ENCODE assay signal across 8 cellular contexts in the genomic region with DNA sequence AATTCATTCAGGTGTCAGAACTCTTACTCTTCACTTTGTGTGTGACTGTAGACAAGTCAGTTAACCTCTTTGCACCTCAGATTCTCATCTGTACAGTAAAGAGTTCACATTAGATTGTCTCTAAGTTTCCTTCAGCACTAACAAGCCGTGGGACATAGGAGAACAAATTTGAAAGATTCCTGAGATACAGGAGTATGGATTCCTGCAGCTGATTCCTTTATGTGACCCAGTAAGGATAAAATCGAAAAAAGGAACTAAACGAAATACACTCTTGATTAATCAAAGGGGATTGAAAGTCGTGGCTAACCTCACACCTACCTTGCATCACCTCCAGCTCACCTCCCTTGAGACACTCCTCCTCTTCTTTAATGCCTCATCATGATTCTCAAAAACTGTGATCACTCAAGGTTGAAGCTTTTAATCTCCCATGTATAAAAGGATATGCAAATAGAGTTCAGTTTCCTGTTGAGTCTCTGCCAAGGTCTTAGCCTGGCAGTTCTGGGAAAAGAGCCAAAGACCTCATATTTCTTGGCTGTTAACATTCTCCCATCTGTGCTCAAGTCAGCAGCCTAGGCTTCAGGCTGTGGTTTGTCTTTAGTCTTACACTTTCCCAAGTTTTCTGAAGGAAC.
DNase-seq lines count a peak whose midpoint lies in the region; ATAC-seq and TF ChIP-seq lines count a peak whose summit lies in the region.

No MANE protein-coding gene starts in this region.

- TF ChIP-seq CTCF in upper lobe of right lung (IDR thresholded peaks at IDR 0.05) = no peak

- H3K36me3 ChIP-seq in MG63 (no peaks in the 10 kb centered on the region), adipocyte (ENCODE audit: control insufficient read depth, insufficient read depth, low read length, severe bottlenecking) (no peaks in the 10 kb centered on the region), upper lobe of right lung (no peaks in the 10 kb centered on the region)

- H3K9me3 ChIP-seq in MG63 (no peaks in the 10 kb centered on the region), adipocyte (ENCODE audit: control insufficient read depth, low read length) (no peaks in the 10 kb centered on the region), upper lobe of right lung (no peaks in the 10 kb centered on the region), T-helper 17 cell (ENCODE audit: control insufficient read depth, low read length, poor library complexity, severe bottlenecking) (no peaks in the 10 kb centered on the region)

- H3K27ac ChIP-seq in upper lobe of right lung = no peak overlapping the region

- H3K27ac Mint-ChIP-seq in T-helper 17 cell = no peak overlapping the region
- no peak overlapping the region for H3K27ac Mint-ChIP-seq in activated CD4-positive, alpha-beta T cell treated with anti-CD3 and anti-CD28 coated beads for 36 hours

- no peaks in the 10 kb centered on the region for H3K4me1 Mint-ChIP-seq in T-helper 17 cell
- H3K4me1 Mint-ChIP-seq in activated CD4-positive, alpha-beta T cell treated with anti-CD3 and anti-CD28 coated beads for 36 hours = no peaks in the 10 kb centered on the region

- no peak overlapping the region for H3K4me3 ChIP-seq in MG63
- H3K4me3 ChIP-seq in adipocyte (ENCODE audit: low read length) = no peak overlapping the region
- H3K4me3 ChIP-seq in upper lobe of right lung = no peak overlapping the region

- no peak overlapping the region for H3K9ac ChIP-seq in adipocyte (ENCODE audit: low read length)

- no peaks in the 10 kb centered on the region for H3K36me3 Mint-ChIP-seq in T-helper 17 cell (ENCODE audit: low read depth)
- H3K36me3 Mint-ChIP-seq in activated CD4-positive, alpha-beta T cell treated with anti-CD3 and anti-CD28 coated beads for 36 hours (ENCODE audit: low read depth) = no peaks in the 10 kb centered on the region

- ATAC-seq in upper lobe of right lung (peak; percentile 89), T-helper 17 cell (no peak), HG02623 (IDR thresholded peaks at IDR 0.05; ENCODE audit: unreplicated experiment) (no peak)
- no peak for ATAC-seq in activated CD4-positive, alpha-beta T cell treated with anti-CD3 and anti-CD28 coated beads for 36 hours

- intact Hi-C loops in upper lobe of right lung (cut with DNase I) = no loop called here
- intact Hi-C loops in activated CD4-positive, alpha-beta T cell treated with anti-CD3 and anti-CD28 coated beads for 36 hours (cut with DNase I, micrococcal nuclease) = no loop called here

- H3K9me3 Mint-ChIP-seq in activated CD4-positive, alpha-beta T cell treated with anti-CD3 and anti-CD28 coated beads for 36 hours (ENCODE audit: low read depth) = no peaks in the 10 kb centered on the region

- no peak overlapping the region for H3K4me3 Mint-ChIP-seq in T-helper 17 cell
- H3K4me3 Mint-ChIP-seq in activated CD4-positive, alpha-beta T cell treated with anti-CD3 and anti-CD28 coated beads for 36 hours = no peak overlapping the region

- H3K27me3 Mint-ChIP-seq in T-helper 17 cell = no peaks in the 10 kb centered on the region
- no peaks in the 10 kb centered on the region for H3K27me3 Mint-ChIP-seq in activated CD4-positive, alpha-beta T cell treated with anti-CD3 and anti-CD28 coated beads for 36 hours

- CTCF ChIA-PET in activated CD4-positive, alpha-beta T cell treated with anti-CD3 and anti-CD28 coated beads for 36 hours (lab: Charles Lee) = no interaction called here

- DNase-seq in DMS 273 (lab: John Stamatoyannopoulos, UW; ENCODE audit: unreplicated experiment) (peak; percentile 98), MG63 (peak; percentile 47), adipocyte (ENCODE audit: low read depth) (peak; percentile 84), iris pigment epithelial cell (ENCODE audit: low read depth) (peak; percentile 96), upper lobe of right lung (no peak), T-helper 17 cell (no peak)
- no peak for DNase-seq in activated CD4-positive, alpha-beta T cell treated with anti-CD3 and anti-CD28 coated beads for 36 hours

- H3K4me1 ChIP-seq in adipocyte (ENCODE audit: control insufficient read depth, insufficient read depth, low read length) (peaks cover 35% of the 10 kb centered on the region), upper lobe of right lung (peaks cover 43% of the 10 kb centered on the region)

- H3K27me3 ChIP-seq in MG63 = no peaks in the 10 kb centered on the region
- peaks cover 13% of the 10 kb centered on the region for H3K27me3 ChIP-seq in adipocyte (replicated peaks; ENCODE audit: control insufficient read depth, insufficient read depth, low read length)
- no peaks in the 10 kb centered on the region for H3K27me3 ChIP-seq in upper lobe of right lung

- POLR2A ChIA-PET in activated CD4-positive, alpha-beta T cell treated with anti-CD3 and anti-CD28 coated beads for 36 hours (lab: Charles Lee) = no interaction called here

Comparison
In these comparisons a context has a peak if more than half of its experiments do, and no peak if none do; other contexts are left out.
1. DNase-seq: peak in DMS 273 (single experiment), MG63 (single experiment), adipocyte (single experiment) and iris pigment epithelial cell (single experiment); none in upper lobe of right lung (single experiment), T-helper 17 cell (0 of 3) and activated CD4-positive, alpha-beta T cell treated with anti-CD3 and anti-CD28 coated beads for 36 hours (single experiment).